Comparison of ENCODE assay signal across 39 cellular contexts in the genomic region with DNA sequence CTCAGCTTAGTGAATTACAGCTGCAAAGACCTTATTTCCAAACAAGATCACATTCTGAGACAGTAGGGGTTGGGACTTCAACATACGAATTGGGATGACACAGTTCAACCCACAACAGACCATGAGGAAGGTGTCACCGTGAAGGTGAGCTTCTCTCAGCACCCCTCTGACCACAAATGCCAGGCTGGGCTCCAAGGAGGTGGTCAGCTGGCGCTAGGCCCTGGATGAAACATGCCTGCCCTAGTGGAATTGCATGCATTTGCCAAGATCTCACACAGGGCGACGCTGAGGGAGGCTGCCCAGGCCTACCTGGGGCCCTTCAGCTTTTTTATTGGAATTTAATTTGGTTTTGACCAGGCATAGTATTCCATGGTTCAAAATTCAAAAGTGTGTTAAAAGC. TPM values are rescaled to one million over a fixed set of nuclear protein-coding genes. Genes with fewer than 3 reads are reported as not detected.
"Had no signal": no experiment of that assay in that cellular context is flagged by ENCODE, and none has a peak within 500 bp of the region (broad histone marks: within the 10 kb centered on the region; RNA-seq: fewer than 3 reads in every experiment).

No MANE protein-coding gene starts in this region.

- DNase-seq: activated CD4-positive, alpha-beta memory T cell treated with anti-CD3 and anti-CD28 coated beads, Interleukin-2, amount 10 ng/mL, durations not matched to agents 7 days and 5 days; activated CD4-positive, alpha-beta T cell treated with anti-CD3 and anti-CD28 coated beads for 1 hour; activated CD4-positive, alpha-beta T cell treated with anti-CD3 and anti-CD28 coated beads for 48 hours; activated CD4-positive, CD25-positive, alpha-beta regulatory T cell; activated CD8-positive, alpha-beta memory T cell treated with anti-CD3 and anti-CD28 coated beads for 24 hours; activated CD8-positive, alpha-beta memory T cell treated with anti-CD3 and anti-CD28 coated beads, Interleukin-2, amount 10 ng/mL, durations not matched to agents 7 days and 5 days; activated CD8-positive, alpha-beta memory T cell treated with anti-CD3 and anti-CD28 coated beads, Interleukin-2, amount 50 U/mL, for 48 hours; activated gamma-delta T cell; activated naive CD4-positive, alpha-beta T cell treated with Interleukin-2 at 50 U/mL for 16 hours; activated naive CD8-positive, alpha-beta T cell treated with anti-CD3 and anti-CD28 coated beads, Interleukin-2, amount 10 ng/mL, durations not matched to agents 7 days and 5 days; activated T-cell treated with anti-CD3 and anti-CD28 coated beads, Interleukin-2, amount 50 U/mL, for 48 hours; amygdala; Kasumi-1; KG1; MM.1S; MV-4-11; NCI-H1092; NCI-H146; NCI-H187; NCI-H2029 treated with DMSO at 0.1 percent for 48 hours; NCI-H2107; NCI-H2171; NCI-H510A; NCI-H526; NCI-H748 treated with DMSO at 0.1 percent for 48 hours; NK-92 treated with Interleukin-12 subunit alpha and Interleukin-12 subunit beta, amount 100 ng/mL, for 24 hours; PC-3; RPMI8226; SW 1271; T-helper 1 cell; T-helper 2 cell; T-helper 9 cell; WERI-Rb-1 had no signal

- H3K9me3 ChIP-seq: ascending aorta, Peyer's patch had no signal

- H3K36me3 Mint-ChIP-seq: activated CD8-positive, alpha-beta memory T cell treated with anti-CD3 and anti-CD28 coated beads, Interleukin-2, amount 10 ng/mL, durations not matched to agents 7 days and 5 days; activated naive CD4-positive, alpha-beta T cell treated with anti-CD3 and anti-CD28 coated beads, Interleukin-2, amount 50 U/mL, for 24 hours; activated naive CD8-positive, alpha-beta T cell treated with anti-CD3 and anti-CD28 coated beads, Interleukin-2, amount 10 ng/mL, durations not matched to agents 7 days and 5 days had no signal

- H3K27me3 ChIP-seq: ascending aorta, Peyer's patch had no signal

- H3K4me1 Mint-ChIP-seq: activated CD4-positive, alpha-beta memory T cell treated with anti-CD3 and anti-CD28 coated beads, Interleukin-2, amount 10 ng/mL, durations not matched to agents 7 days and 5 days; activated CD8-positive, alpha-beta memory T cell treated with anti-CD3 and anti-CD28 coated beads, Interleukin-2, amount 10 ng/mL, durations not matched to agents 7 days and 5 days; activated naive CD4-positive, alpha-beta T cell treated with anti-CD3 and anti-CD28 coated beads, Interleukin-2, amount 50 U/mL, for 24 hours; activated naive CD8-positive, alpha-beta T cell treated with anti-CD3 and anti-CD28 coated beads, Interleukin-2, amount 10 ng/mL, durations not matched to agents 7 days and 5 days; central memory CD8-positive, alpha-beta T cell had no signal

- H3K9me3 Mint-ChIP-seq: activated CD4-positive, alpha-beta memory T cell treated with anti-CD3 and anti-CD28 coated beads, Interleukin-2, amount 10 ng/mL, durations not matched to agents 7 days and 5 days; activated naive CD4-positive, alpha-beta T cell treated with anti-CD3 and anti-CD28 coated beads, Interleukin-2, amount 50 U/mL, for 24 hours; activated naive CD8-positive, alpha-beta T cell treated with anti-CD3 and anti-CD28 coated beads, Interleukin-2, amount 10 ng/mL, durations not matched to agents 7 days and 5 days; central memory CD8-positive, alpha-beta T cell had no signal

- H3K36me3 ChIP-seq: ascending aorta, cardiac muscle cell, Peyer's patch, WERI-Rb-1 had no signal

- H3K4me1 ChIP-seq: ascending aorta, Peyer's patch had no signal

- H3K4me3 Mint-ChIP-seq: activated CD4-positive, alpha-beta memory T cell treated with anti-CD3 and anti-CD28 coated beads, Interleukin-2, amount 10 ng/mL, durations not matched to agents 7 days and 5 days; activated CD8-positive, alpha-beta memory T cell treated with anti-CD3 and anti-CD28 coated beads, Interleukin-2, amount 10 ng/mL, durations not matched to agents 7 days and 5 days; activated naive CD4-positive, alpha-beta T cell treated with anti-CD3 and anti-CD28 coated beads, Interleukin-2, amount 50 U/mL, for 24 hours; activated naive CD8-positive, alpha-beta T cell treated with anti-CD3 and anti-CD28 coated beads, Interleukin-2, amount 10 ng/mL, durations not matched to agents 7 days and 5 days; central memory CD8-positive, alpha-beta T cell had no signal

- H3K27ac Mint-ChIP-seq: activated CD4-positive, alpha-beta memory T cell treated with anti-CD3 and anti-CD28 coated beads, Interleukin-2, amount 10 ng/mL, durations not matched to agents 7 days and 5 days; activated CD8-positive, alpha-beta memory T cell treated with anti-CD3 and anti-CD28 coated beads, Interleukin-2, amount 10 ng/mL, durations not matched to agents 7 days and 5 days; activated naive CD4-positive, alpha-beta T cell treated with anti-CD3 and anti-CD28 coated beads, Interleukin-2, amount 50 U/mL, for 24 hours; activated naive CD8-positive, alpha-beta T cell treated with anti-CD3 and anti-CD28 coated beads, Interleukin-2, amount 10 ng/mL, durations not matched to agents 7 days and 5 days had no signal

- H3K4me3 ChIP-seq: ascending aorta, cardiac muscle cell, Peyer's patch had no signal

- ATAC-seq: activated CD8-positive, alpha-beta memory T cell treated with anti-CD3 and anti-CD28 coated beads, Interleukin-2, amount 10 ng/mL, durations not matched to agents 7 days and 5 days; PC-3 had no signal

- H3K27ac ChIP-seq: ascending aorta, cardiac muscle cell, Peyer's patch, WERI-Rb-1 had no signal

RNA-seq across cellular contexts. Expression of a gene that starts 1.8 kb away (rescaled TPM):
- total RNA-seq: activated CD4-positive, alpha-beta memory T cell treated with anti-CD3 and anti-CD28 coated beads, Interleukin-2, amount 10 ng/mL, durations not matched to agents 7 days and 5 days; activated CD8-positive, alpha-beta memory T cell treated with anti-CD3 and anti-CD28 coated beads, Interleukin-2, amount 10 ng/mL, durations not matched to agents 7 days and 5 days; activated naive CD8-positive, alpha-beta T cell treated with anti-CD3 and anti-CD28 coated beads, Interleukin-2, amount 10 ng/mL, durations not matched to agents 7 days and 5 days; ascending aorta; cardiac muscle cell; PC-3; Peyer's patch had no signal
- polyA plus RNA-seq: adipose tissue, cardiac muscle cell had no signal

RNA-seq across cellular contexts. Expression of a gene that starts 39.3 kb away (rescaled TPM):
- total RNA-seq: activated CD4-positive, alpha-beta memory T cell treated with anti-CD3 and anti-CD28 coated beads, Interleukin-2, amount 10 ng/mL, durations not matched to agents 7 days and 5 days; activated CD8-positive, alpha-beta memory T cell treated with anti-CD3 and anti-CD28 coated beads, Interleukin-2, amount 10 ng/mL, durations not matched to agents 7 days and 5 days; PC-3 had no signal
